ENCODE assay signal across 12 cellular contexts in the genomic region with DNA sequence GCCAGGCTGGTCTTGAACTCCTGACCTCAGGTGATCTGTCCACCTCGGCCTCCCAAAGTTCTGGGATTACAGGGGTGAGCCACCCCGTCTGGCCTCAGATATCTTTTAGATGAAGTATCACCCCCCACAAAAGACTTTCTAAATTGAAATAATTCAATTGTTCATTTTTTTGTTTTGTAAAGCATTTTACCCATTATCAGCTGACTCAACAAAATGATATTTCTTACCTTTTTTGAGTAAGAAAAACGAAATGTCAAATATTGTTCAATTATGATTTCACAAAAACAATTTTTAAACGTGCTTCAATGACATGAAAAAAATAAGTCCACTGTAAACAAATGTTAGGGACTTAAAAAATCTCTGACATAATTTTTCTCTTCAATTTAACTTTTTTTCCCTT. TPM values are rescaled to one million over a fixed set of nuclear protein-coding genes. Genes with fewer than 3 reads are reported as not detected.
A peak's percentile ranks its signal among the peaks of the same experiment; 100 is the strongest.
DNase-seq lines count a peak whose midpoint lies in the region; ATAC-seq and TF ChIP-seq lines count a peak whose summit lies in the region.
"Had no signal": no experiment of that assay in that cellular context is flagged by ENCODE, and none has a peak within 500 bp of the region (broad histone marks: within the 10 kb centered on the region; RNA-seq: fewer than 3 reads in every experiment).

No MANE protein-coding gene starts in this region.

- TF ChIP-seq CTCF in VCaP (conservative IDR thresholded peaks at IDR 0.05): no peak
- no peak for TF ChIP-seq CTCF in hepatocyte (IDR thresholded peaks at IDR 0.05; ENCODE audit: poor library complexity)
- no peak for TF ChIP-seq CTCF in type B pancreatic cell (conservative IDR thresholded peaks at IDR 0.05)
- TF ChIP-seq CTCF in Caco-2 (IDR thresholded peaks at IDR 0.05; ENCODE audit: insufficient read depth in 1 of 2, low read depth in 1 of 2, low read length in 1 of 2, severe bottlenecking in 1 of 2, unreplicated experiment in 1 of 2): no peak
- TF ChIP-seq CTCF in lower leg skin (IDR thresholded peaks at IDR 0.05): no peak

- H3K9me3 ChIP-seq in hepatocyte (ENCODE audit: low read depth) (no peaks in the 10 kb centered on the region), Caco-2 (no peaks in the 10 kb centered on the region)
- H3K9me3 ChIP-seq: gastroesophageal sphincter, SJCRH30 had no signal

- no peaks in the 10 kb centered on the region for H3K9me3 Mint-ChIP-seq in stimulated activated naive CD8-positive, alpha-beta T cell treated with anti-CD3 and anti-CD28 coated beads, Interleukin-15, Interleukin-2, amounts not matched to agents 100 ng/mL and 50 ng/mL, for 24 hours
- no peaks in the 10 kb centered on the region for H3K9me3 Mint-ChIP-seq in stimulated activated naive CD8-positive, alpha-beta T cell treated with anti-CD3 and anti-CD28 coated beads, Interleukin-15, amount 100 ng/mL, for 72 hours
- no peaks in the 10 kb centered on the region for H3K9me3 Mint-ChIP-seq in type B pancreatic cell
- no peaks in the 10 kb centered on the region for H3K9me3 Mint-ChIP-seq in Caco-2 (ENCODE audit: unreplicated experiment)
- H3K9me3 Mint-ChIP-seq: stimulated activated effector memory CD8-positive, alpha-beta T cell treated with anti-CD3 and anti-CD28 coated beads, Interleukin-12 subunit alpha, Interleukin-12 subunit beta, amount 100 ng/mL, for 72 hours; T-helper 1 cell treated with Interleukin-12 subunit alpha and Interleukin-12 subunit beta and Interleukin-4 antibody, amounts not matched to agents 30 μg/mL and 1 μg/mL, for 36 hours had no signal

- no TSS peak for BruUV-seq in Caco-2 (replicated peaks; lab: Mats Ljungman, UMichigan)

- no peaks in the 10 kb centered on the region for H4K20me1 ChIP-seq in hepatocyte (ENCODE audit: insufficient read depth, poor library complexity, severe bottlenecking)

- H3K9me2 ChIP-seq in hepatocyte (replicated peaks; ENCODE audit: insufficient read depth): no peaks in the 10 kb centered on the region

- peaks cover 34% of the 10 kb centered on the region for H3K4me1 Mint-ChIP-seq in stimulated activated naive CD8-positive, alpha-beta T cell treated with anti-CD3 and anti-CD28 coated beads, Interleukin-15, Interleukin-2, amounts not matched to agents 100 ng/mL and 50 ng/mL, for 24 hours (ENCODE audit: low read depth)
- H3K4me1 Mint-ChIP-seq in stimulated activated naive CD8-positive, alpha-beta T cell treated with anti-CD3 and anti-CD28 coated beads, Interleukin-15, amount 100 ng/mL, for 72 hours: peaks cover 33% of the 10 kb centered on the region
- peaks cover 19% of the 10 kb centered on the region for H3K4me1 Mint-ChIP-seq in type B pancreatic cell (ENCODE audit: unreplicated experiment)
- no peaks in the 10 kb centered on the region for H3K4me1 Mint-ChIP-seq in Caco-2 (ENCODE audit: low read depth, unreplicated experiment)

- no peak for TF ChIP-seq POLR2A in lower leg skin (IDR thresholded peaks at IDR 0.05)

- POLR2A ChIA-PET in Caco-2 (lab: Charles Lee): interaction anchor here (0.5 kb wide), 1 partner anchor 19 kb away, joined by 7 read pairs; no protein-coding TSS in a partner anchor

- no peak for ATAC-seq in stimulated activated naive CD8-positive, alpha-beta T cell treated with anti-CD3 and anti-CD28 coated beads, Interleukin-15, amount 100 ng/mL, for 72 hours

- H3K4me3 ChIP-seq in hepatocyte (no peak overlapping the region), Caco-2 (ENCODE audit: low read depth, low read length) (no peak overlapping the region), lower leg skin (ENCODE audit: low read depth, poor library complexity, severe bottlenecking) (no peak overlapping the region)

- H2AFZ ChIP-seq in hepatocyte: peak overlapping the region; percentile 69

- intact Hi-C loops in Caco-2 (cut with micrococcal nuclease; ENCODE audit: unreplicated experiment) (loop anchor here (1.0 to 5.0 kb wide), 2 partner anchors 59 to 214 kb away; a partner anchor contains a TSS), lower leg skin (cut with DNase I; ENCODE audit: low total_unique reads) (no loop called here)

- 66% methylated on average over 4 of the region's 4 CpGs for WGBS in hepatocyte (ENCODE audit: low lambda C conversion rate, missing lambda C conversion rate)
- WGBS in lower leg skin, 2 donors: 64 to 69% methylated on average over 4 of the region's 4 CpGs

- H3K27ac Mint-ChIP-seq in stimulated activated naive CD8-positive, alpha-beta T cell treated with anti-CD3 and anti-CD28 coated beads, Interleukin-15, Interleukin-2, amounts not matched to agents 100 ng/mL and 50 ng/mL, for 24 hours: no peak overlapping the region
- H3K27ac Mint-ChIP-seq in stimulated activated naive CD8-positive, alpha-beta T cell treated with anti-CD3 and anti-CD28 coated beads, Interleukin-15, amount 100 ng/mL, for 72 hours: no peak overlapping the region
- no peak overlapping the region for H3K27ac Mint-ChIP-seq in type B pancreatic cell
- no peak overlapping the region for H3K27ac Mint-ChIP-seq in Caco-2 (ENCODE audit: unreplicated experiment)

- H3K4me2 ChIP-seq in hepatocyte: peak overlapping the region; percentile 70

- H3K27ac ChIP-seq in VCaP (peak overlapping the region; percentile 68; the same call in 1 of the 2 replicates), hepatocyte (no peak overlapping the region)
- H3K27ac ChIP-seq: SJCRH30 had no signal

- DNase-seq in stimulated activated naive CD8-positive, alpha-beta T cell treated with anti-CD3 and anti-CD28 coated beads, Interleukin-15, amount 100 ng/mL, for 72 hours: no peak
- DNase-seq in hepatocyte (ENCODE audit: low spot score) (no peak), type B pancreatic cell (ENCODE audit: extremely low spot score, unreplicated experiment) (no peak), Caco-2 (no peak), SIG-M5 (lab: John Stamatoyannopoulos, UW) (no peak), lower leg skin (ENCODE audit: low spot score in 2 of 2) (no peak)

- peaks cover 37% of the 10 kb centered on the region for H3K79me2 ChIP-seq in hepatocyte

- no peaks in the 10 kb centered on the region for H3K36me3 ChIP-seq in hepatocyte (replicated peaks; ENCODE audit: insufficient read depth, low read depth)
- H3K36me3 ChIP-seq in Caco-2 (ENCODE audit: control insufficient read depth, insufficient read depth, low read length): no peaks in the 10 kb centered on the region
- H3K36me3 ChIP-seq: gastroesophageal sphincter, SJCRH30 had no signal

- H3K36me3 Mint-ChIP-seq in stimulated activated naive CD8-positive, alpha-beta T cell treated with anti-CD3 and anti-CD28 coated beads, Interleukin-15, Interleukin-2, amounts not matched to agents 100 ng/mL and 50 ng/mL, for 24 hours (ENCODE audit: low read depth): peaks cover 4% of the 10 kb centered on the region
- H3K36me3 Mint-ChIP-seq in type B pancreatic cell (no peaks in the 10 kb centered on the region), Caco-2 (ENCODE audit: insufficient read depth, unreplicated experiment) (peaks cover 6% of the 10 kb centered on the region)

- H3K27me3 ChIP-seq in hepatocyte (no peaks in the 10 kb centered on the region), Caco-2 (replicated peaks; ENCODE audit: control insufficient read depth, insufficient read depth, low read length) (no peaks in the 10 kb centered on the region; the same call in 1 of the 2 replicates)
- H3K27me3 ChIP-seq: SJCRH30 had no signal

- CTCF ChIA-PET in Caco-2 (lab: Charles Lee): interaction anchor here (1.2 to 2.5 kb wide), 3 partner anchors 20 to 214 kb away, joined by 3 to 6 read pairs (median 6); no protein-coding TSS in a partner anchor

- H3K4me1 ChIP-seq in hepatocyte (ENCODE audit: insufficient read depth): peaks cover 5% of the 10 kb centered on the region
- H3K4me1 ChIP-seq in Caco-2: no peaks in the 10 kb centered on the region
- H3K4me1 ChIP-seq: SJCRH30 had no signal

- H3K27me3 Mint-ChIP-seq in stimulated activated naive CD8-positive, alpha-beta T cell treated with anti-CD3 and anti-CD28 coated beads, Interleukin-15, Interleukin-2, amounts not matched to agents 100 ng/mL and 50 ng/mL, for 24 hours: peaks cover 12% of the 10 kb centered on the region
- peaks cover 12% of the 10 kb centered on the region for H3K27me3 Mint-ChIP-seq in stimulated activated naive CD8-positive, alpha-beta T cell treated with anti-CD3 and anti-CD28 coated beads, Interleukin-15, amount 100 ng/mL, for 72 hours
- peaks cover 21% of the 10 kb centered on the region for H3K27me3 Mint-ChIP-seq in type B pancreatic cell
- H3K27me3 Mint-ChIP-seq in Caco-2 (ENCODE audit: insufficient read depth, unreplicated experiment): peaks cover 6% of the 10 kb centered on the region

- H3K4me3 Mint-ChIP-seq in stimulated activated naive CD8-positive, alpha-beta T cell treated with anti-CD3 and anti-CD28 coated beads, Interleukin-15, Interleukin-2, amounts not matched to agents 100 ng/mL and 50 ng/mL, for 24 hours: peak overlapping the region; percentile 100
- H3K4me3 Mint-ChIP-seq in stimulated activated naive CD8-positive, alpha-beta T cell treated with anti-CD3 and anti-CD28 coated beads, Interleukin-15, amount 100 ng/mL, for 72 hours: no peak overlapping the region
- H3K4me3 Mint-ChIP-seq in type B pancreatic cell (peak overlapping the region; percentile 100), Caco-2 (ENCODE audit: unreplicated experiment) (no peak overlapping the region)

RNA-seq across cellular contexts. Expression of a gene that starts 0.8 kb away (rescaled TPM):
- total RNA-seq in hepatocyte (24.7 and 26.3 TPM in 2 replicates), type B pancreatic cell (ENCODE audit: low replicate concordance) (16.7 and 20.3 TPM in 2 replicates), Caco-2 (2022) (31.0 and 32.0 TPM in 2 replicates), lower leg skin (10 to 100 TPM; 24.4 to 31.7 (median 29.6) TPM)
- 19.3 and 23.2 TPM in 2 replicates for polyA plus RNA-seq in hepatocyte

RNA-seq across cellular contexts. Expression of a gene that starts 57.1 kb away (rescaled TPM):
- 8.2 and 8.9 TPM in 2 replicates for total RNA-seq in hepatocyte
- polyA plus RNA-seq in hepatocyte: 7.6 and 8.4 TPM in 2 replicates
- 14.1 and 16.4 TPM in 2 replicates for total RNA-seq in type B pancreatic cell (ENCODE audit: low replicate concordance)
- total RNA-seq in Caco-2 (2022): 24.6 and 27.8 TPM in 2 replicates
- total RNA-seq in lower leg skin: 1 to 10 TPM; 3.7 to 8.1 (median 5.8) TPM

Comparison
In these comparisons a context has a peak if more than half of its experiments do, and no peak if none do; other contexts are left out.
1. H3K4me3 Mint-ChIP-seq: peak in stimulated activated naive CD8-positive, alpha-beta T cell treated with anti-CD3 and anti-CD28 coated beads, Interleukin-15, Interleukin-2, amounts not matched to agents 100 ng/mL and 50 ng/mL, for 24 hours (single experiment) and type B pancreatic cell (single experiment); none in stimulated activated naive CD8-positive, alpha-beta T cell treated with anti-CD3 and anti-CD28 coated beads, Interleukin-15, amount 100 ng/mL, for 72 hours (0 of 2) and Caco-2 (single experiment).